ENCODE assay signal across 16 cellular contexts in the genomic region with DNA sequence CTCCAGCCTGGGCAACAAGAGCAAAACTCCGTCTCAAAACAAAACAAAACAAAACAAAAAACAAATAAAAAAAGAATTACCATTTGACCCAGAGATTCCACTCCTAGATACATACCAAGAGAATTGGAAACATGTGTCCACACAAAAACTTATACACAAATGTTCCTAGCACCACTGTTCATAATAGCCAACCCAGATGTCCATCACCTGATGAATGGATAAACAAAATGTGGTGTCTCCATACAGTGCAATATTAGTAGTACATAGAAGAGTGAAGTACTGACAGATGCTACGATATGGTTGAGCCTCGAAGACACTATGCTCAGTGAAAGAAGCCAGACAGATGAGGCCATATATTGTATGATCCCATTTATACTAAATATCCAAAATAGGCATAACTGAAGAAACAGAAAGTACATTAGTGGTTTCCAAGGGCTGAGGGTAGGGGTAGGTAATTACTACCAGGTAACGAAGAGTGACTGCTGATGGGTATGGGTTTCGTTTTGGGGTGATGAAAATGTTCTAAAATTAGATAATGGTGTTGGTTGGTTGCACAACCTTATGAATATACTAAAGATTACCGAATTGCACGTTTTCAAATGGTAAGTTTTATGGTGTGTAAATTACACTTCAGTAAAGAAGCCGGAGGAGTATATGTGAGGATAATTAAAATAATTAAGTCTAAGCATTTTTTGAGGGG. TPM values are rescaled to one million over a fixed set of nuclear protein-coding genes. Genes with fewer than 3 reads are reported as not detected.
DNase-seq lines count a peak whose midpoint lies in the region; ATAC-seq, FAIRE-seq and TF ChIP-seq lines count a peak whose summit lies in the region.
"Had no signal": no experiment of that assay in that cellular context is flagged by ENCODE, and none has a peak within 500 bp of the region (broad histone marks: within the 10 kb centered on the region; RNA-seq: fewer than 3 reads in every experiment).

No MANE protein-coding gene starts in this region.

- peaks cover 20% of the 10 kb centered on the region for H3K4me1 Mint-ChIP-seq in activated naive CD4-positive, alpha-beta T cell treated with anti-CD3 and anti-CD28 coated beads, Interleukin-2, amount 10 ng/mL, durations not matched to agents 7 days and 5 days
- peaks cover 18 to 25% of the 10 kb centered on the region in 2 donors for H3K4me1 Mint-ChIP-seq in stimulated activated naive B cell treated with anti-CD40 and anti-IgM and Interleukin-4, amounts not matched to agents 10 μg/mL and 1 μg/mL and 100 μg/mL, for 72 hours

- ATAC-seq in activated naive CD4-positive, alpha-beta T cell treated with anti-CD3 and anti-CD28 coated beads, Interleukin-2, amount 50 U/mL, for 72 hours: no peak
- ATAC-seq in K562 (no peak), HG02840 (IDR thresholded peaks at IDR 0.05; ENCODE audit: low FRiP score, unreplicated experiment) (no peak), HG02973 (IDR thresholded peaks at IDR 0.05; ENCODE audit: unreplicated experiment) (no peak)
- peak in 1 of 2 donors; percentile 7 for ATAC-seq in stimulated activated naive B cell treated with anti-CD40 and anti-IgM and Interleukin-4, amounts not matched to agents 10 μg/mL and 1 μg/mL and 100 μg/mL, for 72 hours (replicated peaks)

- no peak for TF ChIP-seq CTCF in K562 (IDR thresholded peaks at IDR 0.05 in 2 of 3, conservative IDR thresholded peaks at IDR 0.05 in 1 of 3; ENCODE audit: insufficient read depth in 2 of 3, low read depth in 1 of 3, low read length in 3 of 3)

- no peaks in the 10 kb centered on the region for H3K79me2 ChIP-seq in K562 (ENCODE audit: control insufficient read depth, insufficient read depth, low read length)

- no peaks in the 10 kb centered on the region for H3K36me3 ChIP-seq in K562 (ENCODE audit: control insufficient read depth, insufficient read depth, low read length)
- H3K36me3 ChIP-seq: ovary had no signal

- no peak for TF ChIP-seq RAD21 in K562 (CRISPR knock-in tag; conservative IDR thresholded peaks at IDR 0.05 in 1 of 2, IDR thresholded peaks at IDR 0.05 in 1 of 2)

- no peaks in the 10 kb centered on the region for H3K9me3 Mint-ChIP-seq in activated naive CD4-positive, alpha-beta T cell treated with anti-CD3 and anti-CD28 coated beads, Interleukin-2, amount 10 ng/mL, durations not matched to agents 7 days and 5 days
- H3K9me3 Mint-ChIP-seq in activated naive CD4-positive, alpha-beta T cell treated with anti-CD3 and anti-CD28 coated beads, Interleukin-2, amount 50 U/mL, for 72 hours: no peaks in the 10 kb centered on the region
- no peaks in the 10 kb centered on the region for H3K9me3 Mint-ChIP-seq in stimulated activated naive B cell treated with anti-CD40 and anti-IgM and Interleukin-4, amounts not matched to agents 10 μg/mL and 1 μg/mL and 100 μg/mL, for 72 hours

- H3K9me1 ChIP-seq in K562 (ENCODE audit: control insufficient read depth, insufficient read depth, low read length): no peaks in the 10 kb centered on the region

- no peak overlapping the region for H3K4me3 Mint-ChIP-seq in activated naive CD4-positive, alpha-beta T cell treated with anti-CD3 and anti-CD28 coated beads, Interleukin-2, amount 10 ng/mL, durations not matched to agents 7 days and 5 days
- peak overlapping the region in 1 of 2 donors; percentile 17 for H3K4me3 Mint-ChIP-seq in stimulated activated naive B cell treated with anti-CD40 and anti-IgM and Interleukin-4, amounts not matched to agents 10 μg/mL and 1 μg/mL and 100 μg/mL, for 72 hours

- BruUV-seq in K562 (replicated peaks; lab: Mats Ljungman, UMichigan): no TSS peak

- peak overlapping the region; percentile 35; the same call in 2 of the 3 replicates for H3K27ac ChIP-seq in K562 (ENCODE audit: extremely low read depth, low read depth, low read length)
- H3K27ac ChIP-seq: ovary had no signal

- FAIRE-seq in K562 (lab: Jason Lieb, UNC): no peak

- no peak for TF ChIP-seq EP300 in K562 (IDR thresholded peaks at IDR 0.05; ENCODE audit: low read length)

- H4K20me1 ChIP-seq in K562 (replicated peaks; ENCODE audit: control insufficient read depth, insufficient read depth, low read length): no peaks in the 10 kb centered on the region

- H2AFZ ChIP-seq in K562 (ENCODE audit: low read depth, low read length): peak overlapping the region; percentile 80

- H3K27ac Mint-ChIP-seq in activated naive CD4-positive, alpha-beta T cell treated with anti-CD3 and anti-CD28 coated beads, Interleukin-2, amount 10 ng/mL, durations not matched to agents 7 days and 5 days: peak overlapping the region; percentile 80
- peak overlapping the region in 1 of 2 donors; percentile 85 for H3K27ac Mint-ChIP-seq in activated naive CD4-positive, alpha-beta T cell treated with anti-CD3 and anti-CD28 coated beads, Interleukin-2, amount 50 U/mL, for 72 hours
- H3K27ac Mint-ChIP-seq in stimulated activated naive B cell treated with anti-CD40 and anti-IgM and Interleukin-4, amounts not matched to agents 10 μg/mL and 1 μg/mL and 100 μg/mL, for 72 hours: peak overlapping the region; percentile 47

- no peak overlapping the region for H3K4me3 ChIP-seq in K562
- H3K4me3 ChIP-seq: ovary, smooth muscle cell had no signal

- 25% methylated on average over 8 of the region's 8 CpGs for WGBS in K562 (ENCODE audit: insufficient coverage, low coverage, missing lambda C conversion rate)

- no peak for TF ChIP-seq POLR2A in K562 (conservative IDR thresholded peaks at IDR 0.05)

- in situ Hi-C loops in K562 (cut with MboI): no loop called here

- CTCF ChIA-PET in activated naive CD4-positive, alpha-beta T cell treated with anti-CD3 and anti-CD28 coated beads, Interleukin-2, amount 10 ng/mL, durations not matched to agents 7 days and 5 days (lab: Charles Lee): no interaction called here
- CTCF ChIA-PET in K562 (lab: Yijun Ruan, JAX; ENCODE audit: low intra/inter-chr PET ratio): no interaction called here

- peaks cover 12% of the 10 kb centered on the region for H3K27me3 Mint-ChIP-seq in activated naive CD4-positive, alpha-beta T cell treated with anti-CD3 and anti-CD28 coated beads, Interleukin-2, amount 10 ng/mL, durations not matched to agents 7 days and 5 days
- H3K27me3 Mint-ChIP-seq in stimulated activated naive B cell treated with anti-CD40 and anti-IgM and Interleukin-4, amounts not matched to agents 10 μg/mL and 1 μg/mL and 100 μg/mL, for 72 hours: no peaks in the 10 kb centered on the region

- peaks cover 13% of the 10 kb centered on the region for H3K36me3 Mint-ChIP-seq in activated naive CD4-positive, alpha-beta T cell treated with anti-CD3 and anti-CD28 coated beads, Interleukin-2, amount 10 ng/mL, durations not matched to agents 7 days and 5 days
- H3K36me3 Mint-ChIP-seq in activated naive CD4-positive, alpha-beta T cell treated with anti-CD3 and anti-CD28 coated beads, Interleukin-2, amount 50 U/mL, for 72 hours: peaks cover 0 to 13% of the 10 kb centered on the region in 2 donors
- H3K36me3 Mint-ChIP-seq in stimulated activated naive B cell treated with anti-CD40 and anti-IgM and Interleukin-4, amounts not matched to agents 10 μg/mL and 1 μg/mL and 100 μg/mL, for 72 hours: peaks cover 13 to 17% of the 10 kb centered on the region in 2 donors

- POLR2A ChIA-PET in K562 (lab: Yijun Ruan, JAX): interaction anchor here (0.5 to 0.6 kb wide), 2 partner anchors 11 to 28 kb away, joined by 3 read pairs; no protein-coding TSS in a partner anchor

- H3K9ac ChIP-seq in K562 (ENCODE audit: insufficient read depth in 1 of 2, low read depth in 2 of 2, low read length in 2 of 2): peak overlapping the region in 1 of 2 experiments; percentile 27; a peak in 2 of 4 replicates

- no peaks in the 10 kb centered on the region for H3K27me3 ChIP-seq in K562 (ENCODE audit: control insufficient read depth in 2 of 2, insufficient read depth in 2 of 2, low read length in 2 of 2)
- H3K27me3 ChIP-seq: ovary had no signal

- intact Hi-C loops in K562 (cut with micrococcal nuclease): no loop called here

- H3K4me1 ChIP-seq in K562 (replicated peaks in 1 of 2; ENCODE audit: control insufficient read depth in 2 of 2, insufficient read depth in 2 of 2, low read length in 2 of 2): peaks cover 28 to 39% of the 10 kb centered on the region in 2 experiments

- no peak for DNase-seq in activated naive CD4-positive, alpha-beta T cell treated with anti-CD3 and anti-CD28 coated beads, Interleukin-2, amount 10 ng/mL, durations not matched to agents 7 days and 5 days
- DNase-seq in activated naive CD4-positive, alpha-beta T cell treated with anti-CD3 and anti-CD28 coated beads, Interleukin-2, amount 50 U/mL, for 72 hours (ENCODE audit: low spot score in 2 of 2): no peak
- DNase-seq in MV-4-11 (lab: John Stamatoyannopoulos, UW) (peak; percentile 53), K562 (ENCODE audit: extremely low read depth in 1 of 4, low spot score in 3 of 4) (no peak), NCI-H187 (lab: John Stamatoyannopoulos, UW) (no peak)
- DNase-seq in stimulated activated naive B cell treated with anti-CD40 and anti-IgM and Interleukin-4, amounts not matched to agents 10 μg/mL and 1 μg/mL and 100 μg/mL, for 72 hours: no peak
- DNase-seq: activated CD4-positive, alpha-beta T cell treated with anti-CD3 and anti-CD28 coated beads for 48 hours; NCI-H1694 treated with DMSO at 0.1 percent for 48 hours; NCI-H510A treated with DMSO at 0.1 percent for 48 hours; ovary had no signal

- no peaks in the 10 kb centered on the region for H3K9me3 ChIP-seq in K562 (replicated peaks; ENCODE audit: control insufficient read depth, insufficient read depth, low read depth, low read length)
- H3K9me3 ChIP-seq: ovary had no signal

- peak overlapping the region; percentile 54 for H3K4me2 ChIP-seq in K562 (ENCODE audit: insufficient read depth, low read length)
- H3K4me2 ChIP-seq: smooth muscle cell had no signal

RNA-seq across cellular contexts. Expression of a gene that starts 20.0 kb away (rescaled TPM):
- total RNA-seq in activated naive CD4-positive, alpha-beta T cell treated with anti-CD3 and anti-CD28 coated beads, Interleukin-2, amount 50 U/mL, for 72 hours: 100 to 1,000 TPM; 361 to 532 TPM
- 0.44 and 2.2 TPM in 2 replicates for total RNA-seq in K562 (2011; cell fraction: chromatin; rRNA removed; ENCODE audit: low replicate concordance)
- total RNA-seq in K562 (2011; cell fraction: nucleolus; rRNA removed): 1.2 and 1.3 TPM in 2 replicates
- 0.88 and 1.1 TPM in 2 replicates for total RNA-seq in K562 (2011; cell fraction: nucleoplasm; rRNA removed)
- total RNA-seq in K562 (2014; rRNA removed) (0.16 and 0.23 TPM in 2 replicates), K562 (2014; rRNA removed; fragmentation: Illumina TruSeq; extraction: Trizol) (0.06 and 0.11 TPM in 2 replicates), K562 (2015; rRNA removed; fragmentation: Illumina TruSeq; extraction: Trizol) (0.23 and 0.25 TPM in 2 replicates), K562 (2021) (0.62 and 0.72 TPM in 2 replicates)
- polyA plus RNA-seq in K562 (2011; rRNA removed) (0.08 and 0.10 TPM in 2 replicates), K562 (2014; fragmentation: Illumina TruSeq; extraction: Trizol) (0.04 and 0.26 TPM in 2 replicates), K562 (2014; fragmentation: Nextera tagmentation; extraction: Ambion mirVana) (under 1 TPM in 1 of 2 experiments, not detected in 1; 0.03 TPM), K562 (2014; rRNA removed) (0.16 and 0.26 TPM in 2 replicates)
- 0.03 and 0.33 TPM in 2 replicates for polyA plus RNA-seq in K562 (2011; cell fraction: cytosol; rRNA removed)
- polyA plus RNA-seq in K562 (2011; cell fraction: nucleus; rRNA removed): 0.39 and 1.3 TPM in 2 replicates
- 0.30 and 0.71 TPM in 2 replicates for polyA plus RNA-seq in K562 (2012)
- 0.27 and 0.28 TPM in 2 replicates for polyA minus RNA-seq in K562 (2011; rRNA and poly(A)+ RNA removed)
- 0.73 and 0.86 TPM in 2 replicates for polyA minus RNA-seq in K562 (2011; cell fraction: cytosol; rRNA and poly(A)+ RNA removed)
- polyA minus RNA-seq in K562 (2011; cell fraction: nucleus; rRNA and poly(A)+ RNA removed): 1.3 and 1.5 TPM in 2 replicates
- total RNA-seq: glomerular endothelial cell, H4, RPMI7951 had no signal
- polyA plus RNA-seq: smooth muscle cell had no signal

RNA-seq across cellular contexts. Expression of a gene that starts 41.2 kb away (rescaled TPM):
- 100 to 1,000 TPM in 1 of 2 donors, 10 to 100 TPM in 1; 79.2 to 130 TPM for total RNA-seq in activated naive CD4-positive, alpha-beta T cell treated with anti-CD3 and anti-CD28 coated beads, Interleukin-2, amount 50 U/mL, for 72 hours
- total RNA-seq in K562 (2011; cell fraction: chromatin; rRNA removed; ENCODE audit: low replicate concordance): 44.0 and 75.1 TPM in 2 replicates
- 40.9 and 43.2 TPM in 2 replicates for total RNA-seq in K562 (2011; cell fraction: nucleolus; rRNA removed)
- total RNA-seq in K562 (2011; cell fraction: nucleoplasm; rRNA removed): 50.7 and 64.6 TPM in 2 replicates
- total RNA-seq in K562 (2014; rRNA removed) (38.6 and 46.5 TPM in 2 replicates), K562 (2014; rRNA removed; fragmentation: Illumina TruSeq; extraction: Trizol) (9.5 and 12.4 TPM in 2 replicates), K562 (2015; rRNA removed; fragmentation: Illumina TruSeq; extraction: Trizol) (15.8 and 17.9 TPM in 2 replicates), K562 (2021) (33.9 and 35.2 TPM in 2 replicates)
- polyA plus RNA-seq in K562 (2011; rRNA removed) (28.8 and 35.2 TPM in 2 replicates), K562 (2014; fragmentation: Illumina TruSeq; extraction: Trizol) (25.9 and 30.9 TPM in 2 replicates), K562 (2014; fragmentation: Nextera tagmentation; extraction: Ambion mirVana) (1 to 10 TPM in 1 of 2 experiments, under 1 TPM in 1; 0.41 to 2.0 TPM), K562 (2014; rRNA removed) (29.3 and 36.1 TPM in 2 replicates)
- polyA plus RNA-seq in K562 (2011; cell fraction: cytosol; rRNA removed): 33.7 and 78.6 TPM in 2 replicates
- 40.1 and 81.8 TPM in 2 replicates for polyA plus RNA-seq in K562 (2011; cell fraction: nucleus; rRNA removed)
- polyA plus RNA-seq in K562 (2012): 28.0 and 45.2 TPM in 2 replicates
- 15.6 and 28.1 TPM in 2 replicates for polyA minus RNA-seq in K562 (2011; rRNA and poly(A)+ RNA removed)
- 27.2 and 30.5 TPM in 2 replicates for polyA minus RNA-seq in K562 (2011; cell fraction: cytosol; rRNA and poly(A)+ RNA removed)
- 15.8 and 18.1 TPM in 2 replicates for polyA minus RNA-seq in K562 (2011; cell fraction: nucleus; rRNA and poly(A)+ RNA removed)

Comparison
In these comparisons a context has a peak if more than half of its experiments do, and no peak if none do; other contexts are left out.
1. RNA of a gene that starts 20.0 kb away (total RNA-seq): 361 to 532 TPM in activated naive CD4-positive, alpha-beta T cell treated with anti-CD3 and anti-CD28 coated beads, Interleukin-2, amount 50 U/mL, for 72 hours; 0.06 to 2.2 TPM in K562; every median in the first group is over 100 times any median in the second.